ENCODE assay signal across 22 cellular contexts in the genomic region with DNA sequence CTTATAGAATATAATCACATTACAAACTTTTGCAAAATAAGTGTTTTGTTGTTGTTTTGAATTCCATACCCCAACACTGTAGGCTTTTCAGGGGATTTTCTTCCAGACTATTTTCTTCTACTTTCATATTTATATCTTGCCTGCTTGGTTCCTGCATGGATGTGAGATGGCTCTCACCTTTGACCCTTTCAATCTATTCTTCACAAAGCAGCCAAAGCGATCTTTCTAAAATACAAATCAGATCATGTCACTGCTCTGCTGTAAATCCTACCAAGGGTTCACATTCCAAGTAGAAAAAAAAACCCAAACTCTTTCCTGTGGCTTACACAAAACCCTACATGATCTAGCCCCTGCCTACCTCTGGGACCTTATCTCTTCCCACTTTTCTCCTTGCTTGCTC. TPM values are rescaled to one million over a fixed set of nuclear protein-coding genes. Genes with fewer than 3 reads are reported as not detected.
DNase-seq lines count a peak whose midpoint lies in the region; ATAC-seq and TF ChIP-seq lines count a peak whose summit lies in the region.
"Had no signal": no experiment of that assay in that cellular context is flagged by ENCODE, and none has a peak within 500 bp of the region (broad histone marks: within the 10 kb centered on the region; RNA-seq: fewer than 3 reads in every experiment).

No MANE protein-coding gene starts in this region.

- H3K36me3 ChIP-seq in CD8-positive, alpha-beta memory T cell (ENCODE audit: insufficient read depth, low read length): peaks cover 32% of the 10 kb centered on the region
- H3K36me3 ChIP-seq in neural progenitor cell: no peaks in the 10 kb centered on the region

- H3K4me3 Mint-ChIP-seq in activated T-cell treated with anti-CD3 and anti-CD28 coated beads, Interleukin-2, amount 50 U/mL, for 24 hours: no peak overlapping the region
- no peak overlapping the region for H3K4me3 Mint-ChIP-seq in CD8-positive, alpha-beta memory T cell
- H3K4me3 Mint-ChIP-seq in endothelial cell (ENCODE audit: unreplicated experiment): peak overlapping the region; percentile 54
- H3K4me3 Mint-ChIP-seq in stimulated activated effector memory CD8-positive, alpha-beta T cell treated with anti-CD3 and anti-CD28 coated beads, Interleukin-12 subunit alpha, Interleukin-12 subunit beta, amount 100 ng/mL, for 72 hours: no peak overlapping the region
- no peak overlapping the region for H3K4me3 Mint-ChIP-seq in neural progenitor cell
- H3K4me3 Mint-ChIP-seq: activated T-cell treated with anti-CD3 and anti-CD28 coated beads, Interleukin-2, amount 50 U/mL, for 4 hours had no signal

- H3K9ac ChIP-seq in neural progenitor cell: no peak overlapping the region
- H3K9ac ChIP-seq: BLaER1 had no signal

- CTCF ChIA-PET in CD8-positive, alpha-beta memory T cell (lab: Charles Lee): no interaction called here

- H3K9me3 Mint-ChIP-seq in activated T-cell treated with anti-CD3 and anti-CD28 coated beads, Interleukin-2, amount 50 U/mL, for 24 hours: no peaks in the 10 kb centered on the region
- no peaks in the 10 kb centered on the region for H3K9me3 Mint-ChIP-seq in CD8-positive, alpha-beta memory T cell
- H3K9me3 Mint-ChIP-seq in endothelial cell (ENCODE audit: unreplicated experiment) (no peaks in the 10 kb centered on the region), neural progenitor cell (no peaks in the 10 kb centered on the region)
- no peaks in the 10 kb centered on the region for H3K9me3 Mint-ChIP-seq in stimulated activated effector memory CD8-positive, alpha-beta T cell treated with anti-CD3 and anti-CD28 coated beads, Interleukin-12 subunit alpha, Interleukin-12 subunit beta, amount 100 ng/mL, for 72 hours
- H3K9me3 Mint-ChIP-seq: activated T-cell treated with anti-CD3 and anti-CD28 coated beads, Interleukin-2, amount 50 U/mL, for 4 hours had no signal

- H3K4me2 ChIP-seq in neural progenitor cell: no peak overlapping the region
- H3K4me2 ChIP-seq: A549, BLaER1 had no signal

- H3K4me1 ChIP-seq in CD8-positive, alpha-beta memory T cell (ENCODE audit: insufficient read depth, low read length): no peaks in the 10 kb centered on the region
- H3K4me1 ChIP-seq in neural progenitor cell: no peaks in the 10 kb centered on the region
- H3K4me1 ChIP-seq: A549, BLaER1, colonic mucosa, sigmoid colon had no signal

- ATAC-seq in stimulated activated effector memory CD8-positive, alpha-beta T cell treated with anti-CD3 and anti-CD28 coated beads, Interleukin-12 subunit alpha, Interleukin-12 subunit beta, amount 100 ng/mL, for 72 hours: no peak
- ATAC-seq in GM18870 (IDR thresholded peaks at IDR 0.05; ENCODE audit: unreplicated experiment): no peak
- ATAC-seq: A549; activated T-cell treated with anti-CD3 and anti-CD28 coated beads, Interleukin-2, amount 50 U/mL, for 4 hours had no signal

- H3K27me3 Mint-ChIP-seq in activated T-cell treated with anti-CD3 and anti-CD28 coated beads, Interleukin-2, amount 50 U/mL, for 24 hours: no peaks in the 10 kb centered on the region
- H3K27me3 Mint-ChIP-seq in CD8-positive, alpha-beta memory T cell: no peaks in the 10 kb centered on the region
- peaks cover 2% of the 10 kb centered on the region for H3K27me3 Mint-ChIP-seq in endothelial cell (ENCODE audit: unreplicated experiment)
- H3K27me3 Mint-ChIP-seq in neural progenitor cell (ENCODE audit: insufficient read depth, low read depth): no peaks in the 10 kb centered on the region

- peaks cover 13% of the 10 kb centered on the region for H3K4me1 Mint-ChIP-seq in activated T-cell treated with anti-CD3 and anti-CD28 coated beads, Interleukin-2, amount 50 U/mL, for 24 hours (ENCODE audit: low read depth)
- no peaks in the 10 kb centered on the region for H3K4me1 Mint-ChIP-seq in CD8-positive, alpha-beta memory T cell
- H3K4me1 Mint-ChIP-seq in endothelial cell (ENCODE audit: unreplicated experiment) (peaks cover 17% of the 10 kb centered on the region), neural progenitor cell (no peaks in the 10 kb centered on the region)
- H3K4me1 Mint-ChIP-seq in stimulated activated effector memory CD8-positive, alpha-beta T cell treated with anti-CD3 and anti-CD28 coated beads, Interleukin-12 subunit alpha, Interleukin-12 subunit beta, amount 100 ng/mL, for 72 hours: peaks cover 52% of the 10 kb centered on the region

- TF ChIP-seq CTCF in endothelial cell (IDR thresholded peaks at IDR 0.05; ENCODE audit: unreplicated experiment): no peak
- no peak for TF ChIP-seq CTCF in neural progenitor cell (IDR thresholded peaks at IDR 0.05)

- no peaks in the 10 kb centered on the region for H3K79me2 ChIP-seq in neural progenitor cell (ENCODE audit: low read depth)

- H3K27ac Mint-ChIP-seq in activated T-cell treated with anti-CD3 and anti-CD28 coated beads, Interleukin-2, amount 50 U/mL, for 24 hours: peak overlapping the region; percentile 14
- H3K27ac Mint-ChIP-seq in CD8-positive, alpha-beta memory T cell: peak overlapping the region in 6 of 8 donors; percentile 17 to 52 (median 20)
- no peak overlapping the region for H3K27ac Mint-ChIP-seq in endothelial cell (ENCODE audit: unreplicated experiment)
- H3K27ac Mint-ChIP-seq in stimulated activated effector memory CD8-positive, alpha-beta T cell treated with anti-CD3 and anti-CD28 coated beads, Interleukin-12 subunit alpha, Interleukin-12 subunit beta, amount 100 ng/mL, for 72 hours: peak overlapping the region; percentile 84
- H3K27ac Mint-ChIP-seq in neural progenitor cell: no peak overlapping the region

- no peak overlapping the region for H2AFZ ChIP-seq in neural progenitor cell (replicated peaks)

- H3K27ac ChIP-seq in CD8-positive, alpha-beta memory T cell (ENCODE audit: low read depth, low read length): no peak overlapping the region
- H3K27ac ChIP-seq in neural progenitor cell: no peak overlapping the region
- H3K27ac ChIP-seq: A549, BLaER1, colonic mucosa had no signal

- H3K36me3 Mint-ChIP-seq in activated T-cell treated with anti-CD3 and anti-CD28 coated beads, Interleukin-2, amount 50 U/mL, for 24 hours (ENCODE audit: low read depth): peaks cover 85% of the 10 kb centered on the region
- H3K36me3 Mint-ChIP-seq in CD8-positive, alpha-beta memory T cell: peaks cover 0 to 84% (median 16%) of the 10 kb centered on the region in 3 donors
- H3K36me3 Mint-ChIP-seq in endothelial cell (ENCODE audit: low read depth, unreplicated experiment) (peaks cover 50% of the 10 kb centered on the region), neural progenitor cell (peaks cover 13% of the 10 kb centered on the region)
- H3K36me3 Mint-ChIP-seq in stimulated activated effector memory CD8-positive, alpha-beta T cell treated with anti-CD3 and anti-CD28 coated beads, Interleukin-12 subunit alpha, Interleukin-12 subunit beta, amount 100 ng/mL, for 72 hours: peaks cover 99% of the 10 kb centered on the region

- no peaks in the 10 kb centered on the region for H3F3A ChIP-seq in neural progenitor cell (ENCODE audit: low read depth)

- POLR2A ChIA-PET in CD8-positive, alpha-beta memory T cell (lab: Charles Lee): no interaction called here

- DNase-seq in activated T-cell treated with anti-CD3 and anti-CD28 coated beads, Interleukin-2, amount 50 U/mL, for 24 hours: no peak
- no peak for DNase-seq in activated T-cell treated with anti-CD3 and anti-CD28 coated beads, Interleukin-2, amount 50 U/mL, for 1 hour
- DNase-seq in CD8-positive, alpha-beta memory T cell: no peak
- DNase-seq in endothelial cell (ENCODE audit: low spot score): no peak
- DNase-seq in stimulated activated effector memory CD8-positive, alpha-beta T cell treated with anti-CD3 and anti-CD28 coated beads, Interleukin-12 subunit alpha, Interleukin-12 subunit beta, amount 100 ng/mL, for 72 hours (ENCODE audit: low spot score in 2 of 2): no peak
- DNase-seq in glomerular visceral epithelial cell (ENCODE audit: extremely low spot score): no peak
- no peak for DNase-seq in neural progenitor cell (ENCODE audit: low spot score)
- DNase-seq: activated CD4-positive, alpha-beta T cell treated with anti-CD3 and anti-CD28 coated beads, Interleukin-2, amount 50 U/mL, for 48 hours; activated T-cell treated with anti-CD3 and anti-CD28 coated beads, Interleukin-2, amount 50 U/mL, for 4 hours; colonic mucosa; glutamatergic neuron; Kasumi-1; NCI-H187 treated with DMSO at 0.1 percent for 48 hours; NCI-H2227 treated with DMSO at 0.1 percent for 48 hours; NCI-H748 treated with DMSO at 0.1 percent for 48 hours; posterior cingulate gyrus; RPMI8226; sigmoid colon had no signal

- no peaks in the 10 kb centered on the region for H4K20me1 ChIP-seq in neural progenitor cell (ENCODE audit: low read depth)
- H4K20me1 ChIP-seq: BLaER1 had no signal

- no peaks in the 10 kb centered on the region for H3K27me3 ChIP-seq in CD8-positive, alpha-beta memory T cell (ENCODE audit: insufficient read depth, low read length, poor library complexity, severe bottlenecking)
- H3K27me3 ChIP-seq in neural progenitor cell: no peaks in the 10 kb centered on the region
- H3K27me3 ChIP-seq: BLaER1, colonic mucosa, sigmoid colon had no signal

- H3K4me3 ChIP-seq in CD8-positive, alpha-beta memory T cell (ENCODE audit: low read length): no peak overlapping the region
- no peak overlapping the region for H3K4me3 ChIP-seq in neural progenitor cell
- H3K4me3 ChIP-seq: A549, BLaER1, colonic mucosa, sigmoid colon, thoracic aorta had no signal

- no peaks in the 10 kb centered on the region for H3K9me3 ChIP-seq in CD8-positive, alpha-beta memory T cell (ENCODE audit: low read length)
- no peaks in the 10 kb centered on the region for H3K9me3 ChIP-seq in neural progenitor cell (ENCODE audit: low read depth)
- H3K9me3 ChIP-seq: A549, BLaER1, colonic mucosa, sigmoid colon, thoracic aorta had no signal

RNA-seq across cellular contexts. Expression of gene TRPC4AP, which starts 25.0 kb away (rescaled TPM):
- total RNA-seq in CD8-positive, alpha-beta memory T cell: 10 to 100 TPM; 51.2 to 53.4 TPM
- 59.8 TPM for polyA plus RNA-seq in CD8-positive, alpha-beta memory T cell
- total RNA-seq in endothelial cell (ENCODE audit: unreplicated experiment): 109 TPM
- total RNA-seq in neural progenitor cell (ENCODE audit: low replicate concordance): 73.0 and 96.4 TPM in 2 replicates

RNA-seq across cellular contexts. Expression of gene EDEM2, which starts 29.5 kb away (rescaled TPM):
- 10 to 100 TPM; 19.3 to 20.1 TPM for total RNA-seq in CD8-positive, alpha-beta memory T cell
- 48.4 TPM for polyA plus RNA-seq in CD8-positive, alpha-beta memory T cell
- total RNA-seq in endothelial cell (ENCODE audit: unreplicated experiment): 43.5 TPM
- total RNA-seq in neural progenitor cell (ENCODE audit: low replicate concordance): 9.3 and 13.8 TPM in 2 replicates

RNA-seq across cellular contexts. Expression of gene PROCR, which starts 54.2 kb away (rescaled TPM):
- total RNA-seq in CD8-positive, alpha-beta memory T cell: 1 to 10 TPM; 2.6 to 2.7 TPM
- polyA plus RNA-seq in CD8-positive, alpha-beta memory T cell: 10.7 TPM
- total RNA-seq in endothelial cell (ENCODE audit: unreplicated experiment) (254 TPM), neural progenitor cell (ENCODE audit: low replicate concordance) (3.1 and 4.6 TPM in 2 replicates)

Comparison
In these comparisons a context has a peak if more than half of its experiments do, and no peak if none do; other contexts are left out.
1. H3K27ac Mint-ChIP-seq: peak in activated T-cell treated with anti-CD3 and anti-CD28 coated beads, Interleukin-2, amount 50 U/mL, for 24 hours (single experiment), CD8-positive, alpha-beta memory T cell (6 of 8) and stimulated activated effector memory CD8-positive, alpha-beta T cell treated with anti-CD3 and anti-CD28 coated beads, Interleukin-12 subunit alpha, Interleukin-12 subunit beta, amount 100 ng/mL, for 72 hours (single experiment); none in endothelial cell (single experiment) and neural progenitor cell (single experiment).
2. RNA of gene PROCR, which starts 54.2 kb away (total RNA-seq): 254 TPM in endothelial cell (single experiment); 3.1 to 4.6 TPM in neural progenitor cell and 2.6 to 2.7 TPM in CD8-positive, alpha-beta memory T cell; every median in the first group is over 10 times any median in the second.